Comparison of ENCODE assay signal across 21 cellular contexts in genomic region chr1:95467036-95467435, GRCh38.
DNase-seq lines count a peak whose midpoint lies in the region; ATAC-seq and TF ChIP-seq lines count a peak whose summit lies in the region.
"Had no signal": no experiment of that assay in that cellular context is flagged by ENCODE, and none has a peak within 500 bp of the region (broad histone marks: within the 10 kb centered on the region; RNA-seq: fewer than 3 reads in every experiment).

No MANE protein-coding gene starts in this region.

- H3K9ac ChIP-seq in IMR-90 (ENCODE audit: low read depth, low read length) (no peak overlapping the region), neural progenitor cell (no peak overlapping the region)

- H2AFZ ChIP-seq in IMR-90 (replicated peaks; ENCODE audit: low read length, poor library complexity) = no peak overlapping the region
- no peak overlapping the region for H2AFZ ChIP-seq in neural progenitor cell (replicated peaks)

- no peaks in the 10 kb centered on the region for H4K20me1 ChIP-seq in IMR-90 (ENCODE audit: insufficient read depth, low read length)
- no peaks in the 10 kb centered on the region for H4K20me1 ChIP-seq in neural progenitor cell (ENCODE audit: low read depth)

- H3K9me3 ChIP-seq in IMR-90 (ENCODE audit: control insufficient read depth, insufficient read depth, low read length) = no peaks in the 10 kb centered on the region
- no peaks in the 10 kb centered on the region for H3K9me3 ChIP-seq in WERI-Rb-1 (ENCODE audit: severe bottlenecking)
- H3K9me3 ChIP-seq in neural progenitor cell (ENCODE audit: low read depth) = no peaks in the 10 kb centered on the region
- H3K9me3 ChIP-seq: A549, upper lobe of right lung had no signal

- H3K4me1 Mint-ChIP-seq in neural progenitor cell = no peaks in the 10 kb centered on the region
- no peaks in the 10 kb centered on the region for H3K4me1 Mint-ChIP-seq in activated T-cell treated with anti-CD3 and anti-CD28 coated beads, Interleukin-2, amount 50 U/mL, for 4 hours (ENCODE audit: low read depth)
- H3K4me1 Mint-ChIP-seq in activated naive CD4-positive, alpha-beta T cell treated with anti-CD3 and anti-CD28 coated beads for 36 hours (ENCODE audit: low read depth) = no peaks in the 10 kb centered on the region
- H3K4me1 Mint-ChIP-seq: activated B cell treated with CpG ODN at 0.5 μM for 24 hours; activated naive CD8-positive, alpha-beta T cell treated with anti-CD3 and anti-CD28 coated beads, Interleukin-2, amount 50 U/mL, for 24 hours; activated T-helper 17 cell treated with anti-CD3 and anti-CD28 coated beads, Interleukin-2, amount 50 U/mL, for 72 hours; CD4-positive, alpha-beta memory T cell; nephron progenitor cell; T-cell had no signal

- H3K4me1 ChIP-seq in IMR-90 (ENCODE audit: control insufficient read depth, insufficient read depth, low read length) = no peaks in the 10 kb centered on the region
- H3K4me1 ChIP-seq in neural progenitor cell = no peaks in the 10 kb centered on the region
- H3K4me1 ChIP-seq: A549, esophagus muscularis mucosa, upper lobe of right lung had no signal

- in situ Hi-C loops in IMR-90 (cut with MboI; ENCODE audit: low sequenced_read_pairs) = no loop called here

- H3K27ac Mint-ChIP-seq in neural progenitor cell = no peak overlapping the region
- H3K27ac Mint-ChIP-seq in activated naive CD4-positive, alpha-beta T cell treated with anti-CD3 and anti-CD28 coated beads for 36 hours = no peak overlapping the region
- H3K27ac Mint-ChIP-seq: activated B cell treated with CpG ODN at 0.5 μM for 24 hours; activated naive CD8-positive, alpha-beta T cell treated with anti-CD3 and anti-CD28 coated beads, Interleukin-2, amount 50 U/mL, for 24 hours; activated T-helper 17 cell treated with anti-CD3 and anti-CD28 coated beads, Interleukin-2, amount 50 U/mL, for 72 hours; CD4-positive, alpha-beta memory T cell; nephron progenitor cell; stimulated activated naive CD8-positive, alpha-beta T cell treated with anti-CD3 and anti-CD28 coated beads, Interleukin-15, Interleukin-2, amounts not matched to agents 100 ng/mL and 50 ng/mL, for 24 hours; T-cell had no signal

- no peak for ATAC-seq in IMR-90 (ENCODE audit: low read depth)
- no peak for ATAC-seq in activated T-cell treated with anti-CD3 and anti-CD28 coated beads, Interleukin-2, amount 50 U/mL, for 4 hours
- ATAC-seq: A549; activated naive CD8-positive, alpha-beta T cell treated with anti-CD3 and anti-CD28 coated beads, Interleukin-2, amount 50 U/mL, for 24 hours; activated T-helper 17 cell treated with anti-CD3 and anti-CD28 coated beads, Interleukin-2, amount 50 U/mL, for 72 hours; right cardiac atrium; T-cell; upper lobe of right lung had no signal

- H3K23ac ChIP-seq in IMR-90 (ENCODE audit: low read depth, low read length) = no peak overlapping the region

- H2BK120ac ChIP-seq in IMR-90 (ENCODE audit: low read depth, low read length) = no peak overlapping the region

- TF ChIP-seq CTCF in IMR-90 (conservative IDR thresholded peaks at IDR 0.05; ENCODE audit: low read depth, low read length) (0 out of 2 replicates have a peak, but pooled peaks have one; percentile 25), WERI-Rb-1 (IDR thresholded peaks at IDR 0.05; ENCODE audit: low read depth, low read length) (0 out of 2 replicates have a peak, but pooled peaks have one; percentile 9), neural progenitor cell (IDR thresholded peaks at IDR 0.05) (peak; percentile 39)

- CTCF ChIA-PET in IMR-90 (lab: Yijun Ruan, JAX) = no interaction called here
- CTCF ChIA-PET in activated naive CD4-positive, alpha-beta T cell treated with anti-CD3 and anti-CD28 coated beads for 36 hours (lab: Charles Lee) = no interaction called here

- no peak overlapping the region for H3K14ac ChIP-seq in IMR-90 (replicated peaks; ENCODE audit: low read depth, low read length)

- no peak overlapping the region for H3K56ac ChIP-seq in IMR-90 (ENCODE audit: extremely low read depth, insufficient read depth, low read length)

- no peaks in the 10 kb centered on the region for H3K36me3 Mint-ChIP-seq in neural progenitor cell
- H3K36me3 Mint-ChIP-seq in activated T-cell treated with anti-CD3 and anti-CD28 coated beads, Interleukin-2, amount 50 U/mL, for 4 hours (ENCODE audit: insufficient read depth) = no peaks in the 10 kb centered on the region
- H3K36me3 Mint-ChIP-seq in activated naive CD4-positive, alpha-beta T cell treated with anti-CD3 and anti-CD28 coated beads for 36 hours (ENCODE audit: low read depth) = no peaks in the 10 kb centered on the region
- H3K36me3 Mint-ChIP-seq: CD4-positive, alpha-beta memory T cell; T-cell had no signal

- H2BK20ac ChIP-seq in IMR-90 (ENCODE audit: low read depth, low read length) = no peak overlapping the region

- DNase-seq in NCI-H1105 treated with DMSO at 0.1 percent for 48 hours (lab: John Stamatoyannopoulos, UW) (peak; percentile 22), NCI-H1105 (lab: John Stamatoyannopoulos, UW) (no peak), IMR-90 (no peak), WERI-Rb-1 (no peak), neural progenitor cell (ENCODE audit: low spot score) (no peak), SIG-M5 (lab: John Stamatoyannopoulos, UW) (no peak)
- no peak for DNase-seq in activated T-cell treated with anti-CD3 and anti-CD28 coated beads, Interleukin-2, amount 50 U/mL, for 4 hours
- no peak for DNase-seq in activated naive CD4-positive, alpha-beta T cell treated with anti-CD3 and anti-CD28 coated beads for 36 hours
- DNase-seq: activated B cell treated with CpG ODN at 0.5 μM for 24 hours; activated naive CD8-positive, alpha-beta T cell treated with anti-CD3 and anti-CD28 coated beads, Interleukin-2, amount 50 U/mL, for 24 hours; CD4-positive, alpha-beta memory T cell; head of caudate nucleus; NCI-H2107; nephron progenitor cell; right cardiac atrium; T-cell; upper lobe of right lung had no signal

- intact Hi-C loops in IMR-90 (cut with micrococcal nuclease) = no loop called here
- intact Hi-C loops in activated naive CD4-positive, alpha-beta T cell treated with anti-CD3 and anti-CD28 coated beads for 36 hours (cut with micrococcal nuclease) = no loop called here

- no peak overlapping the region for H2AK5ac ChIP-seq in IMR-90 (ENCODE audit: low read depth, low read length)

- no TSS peak for BruUV-seq in IMR-90 (replicated peaks; lab: Mats Ljungman, UMichigan)

- H3K4me3 Mint-ChIP-seq in neural progenitor cell = no peak overlapping the region
- no peak overlapping the region for H3K4me3 Mint-ChIP-seq in activated T-cell treated with anti-CD3 and anti-CD28 coated beads, Interleukin-2, amount 50 U/mL, for 4 hours
- no peak overlapping the region for H3K4me3 Mint-ChIP-seq in activated naive CD4-positive, alpha-beta T cell treated with anti-CD3 and anti-CD28 coated beads for 36 hours
- H3K4me3 Mint-ChIP-seq: activated B cell treated with CpG ODN at 0.5 μM for 24 hours; activated naive CD8-positive, alpha-beta T cell treated with anti-CD3 and anti-CD28 coated beads, Interleukin-2, amount 50 U/mL, for 24 hours; activated T-helper 17 cell treated with anti-CD3 and anti-CD28 coated beads, Interleukin-2, amount 50 U/mL, for 72 hours; CD4-positive, alpha-beta memory T cell; nephron progenitor cell; stimulated activated naive CD8-positive, alpha-beta T cell treated with anti-CD3 and anti-CD28 coated beads, Interleukin-15, Interleukin-2, amounts not matched to agents 100 ng/mL and 50 ng/mL, for 24 hours; T-cell had no signal

- H3K4me3 ChIP-seq in IMR-90 (ENCODE audit: insufficient read depth, low read depth, low read length) = no peak overlapping the region
- no peak overlapping the region for H3K4me3 ChIP-seq in WERI-Rb-1 (ENCODE audit: low read depth, low read length)
- no peak overlapping the region for H3K4me3 ChIP-seq in neural progenitor cell
- H3K4me3 ChIP-seq: A549, esophagus muscularis mucosa, upper lobe of right lung had no signal

- H4K8ac ChIP-seq in IMR-90 (ENCODE audit: low read depth in 2 of 2, low read length in 2 of 2) = no peak overlapping the region

- H4K91ac ChIP-seq in IMR-90 (ENCODE audit: insufficient read depth, low read depth, low read length) = no peak overlapping the region

- 0 out of 2 replicates have a peak, but pooled peaks have one; percentile 7 for TF ChIP-seq RAD21 in IMR-90 (IDR thresholded peaks at IDR 0.05; ENCODE audit: low read length)

- H3K4me2 ChIP-seq in IMR-90 (ENCODE audit: low read depth, low read length) (no peak overlapping the region), neural progenitor cell (no peak overlapping the region)
- H3K4me2 ChIP-seq: A549 had no signal

- no CpG with 5 or more reads among the region's 1 CpG for WGBS in IMR-90 (ENCODE audit: extremely low coverage in 2 of 2, insufficient read length in 1 of 2), 2 experiments

- H3K79me1 ChIP-seq in IMR-90 (ENCODE audit: low read depth in 1 of 2, low read length in 2 of 2) = no peaks in the 10 kb centered on the region

- H3K9me1 ChIP-seq in IMR-90 (ENCODE audit: insufficient read depth, low read length) = no peaks in the 10 kb centered on the region

- H2AK9ac ChIP-seq in IMR-90 (replicated peaks; ENCODE audit: low read depth, low read length, poor library complexity) = no peak overlapping the region

- no peak overlapping the region for H3K18ac ChIP-seq in IMR-90 (ENCODE audit: low read depth, low read length)

- POLR2A ChIA-PET in IMR-90 (lab: Charles Lee; ENCODE audit: unreplicated experiment) = no interaction called here

- H3F3A ChIP-seq in neural progenitor cell (ENCODE audit: low read depth) = no peaks in the 10 kb centered on the region

- H3K79me2 ChIP-seq in neural progenitor cell (ENCODE audit: low read depth) = no peaks in the 10 kb centered on the region

- H3K9me3 Mint-ChIP-seq in neural progenitor cell = peaks cover 18% of the 10 kb centered on the region
- H3K9me3 Mint-ChIP-seq in activated T-cell treated with anti-CD3 and anti-CD28 coated beads, Interleukin-2, amount 50 U/mL, for 4 hours = peaks cover 10% of the 10 kb centered on the region
- peaks cover 10% of the 10 kb centered on the region for H3K9me3 Mint-ChIP-seq in activated naive CD4-positive, alpha-beta T cell treated with anti-CD3 and anti-CD28 coated beads for 36 hours

- H2BK5ac ChIP-seq in IMR-90 (ENCODE audit: low read depth, low read length, poor library complexity, severe bottlenecking) = no peak overlapping the region

- TF ChIP-seq POLR2A in IMR-90 (IDR thresholded peaks at IDR 0.05; ENCODE audit: low read depth, low read length) = no peak

- dilution Hi-C loops in IMR-90 (cut with HindIII; ENCODE audit: low sequenced_read_pairs, unreplicated experiment) = no loop called here

- H3K27ac ChIP-seq in IMR-90 (ENCODE audit: insufficient read depth, low read length) = no peak overlapping the region
- no peak overlapping the region for H3K27ac ChIP-seq in WERI-Rb-1
- no peak overlapping the region for H3K27ac ChIP-seq in neural progenitor cell
- H3K27ac ChIP-seq: A549, esophagus muscularis mucosa, upper lobe of right lung had no signal

- no peak overlapping the region for H4K5ac ChIP-seq in IMR-90 (ENCODE audit: low read depth, low read length)

- peaks cover 2% of the 10 kb centered on the region for H3K27me3 Mint-ChIP-seq in neural progenitor cell (ENCODE audit: insufficient read depth, low read depth)
- H3K27me3 Mint-ChIP-seq in activated T-cell treated with anti-CD3 and anti-CD28 coated beads, Interleukin-2, amount 50 U/mL, for 4 hours (ENCODE audit: low read depth) = no peaks in the 10 kb centered on the region
- no peaks in the 10 kb centered on the region for H3K27me3 Mint-ChIP-seq in activated naive CD4-positive, alpha-beta T cell treated with anti-CD3 and anti-CD28 coated beads for 36 hours (ENCODE audit: low read depth)
- H3K27me3 Mint-ChIP-seq: activated B cell treated with CpG ODN at 0.5 μM for 24 hours; activated T-helper 17 cell treated with anti-CD3 and anti-CD28 coated beads, Interleukin-2, amount 50 U/mL, for 72 hours; CD4-positive, alpha-beta memory T cell; stimulated activated naive CD8-positive, alpha-beta T cell treated with anti-CD3 and anti-CD28 coated beads, Interleukin-15, Interleukin-2, amounts not matched to agents 100 ng/mL and 50 ng/mL, for 24 hours; T-cell had no signal

- H3K36me3 ChIP-seq in IMR-90 (ENCODE audit: control insufficient read depth, insufficient read depth, low read length) = no peaks in the 10 kb centered on the region
- H3K36me3 ChIP-seq in WERI-Rb-1 = no peaks in the 10 kb centered on the region
- no peaks in the 10 kb centered on the region for H3K36me3 ChIP-seq in neural progenitor cell
- H3K36me3 ChIP-seq: esophagus muscularis mucosa, upper lobe of right lung had no signal

- H2BK15ac ChIP-seq in IMR-90 (ENCODE audit: low read depth, low read length) = no peak overlapping the region

- H3K4ac ChIP-seq in IMR-90 (ENCODE audit: low read depth, low read length) = no peak overlapping the region

- H3K27me3 ChIP-seq in IMR-90 (ENCODE audit: control insufficient read depth, insufficient read depth, low read length) (no peaks in the 10 kb centered on the region), WERI-Rb-1 (ENCODE audit: insufficient read depth, low read depth, severe bottlenecking) (no peaks in the 10 kb centered on the region), neural progenitor cell (no peaks in the 10 kb centered on the region)
- H3K27me3 ChIP-seq: esophagus muscularis mucosa, upper lobe of right lung had no signal
